ENCODE assay signal across 25 cellular contexts in the genomic region with DNA sequence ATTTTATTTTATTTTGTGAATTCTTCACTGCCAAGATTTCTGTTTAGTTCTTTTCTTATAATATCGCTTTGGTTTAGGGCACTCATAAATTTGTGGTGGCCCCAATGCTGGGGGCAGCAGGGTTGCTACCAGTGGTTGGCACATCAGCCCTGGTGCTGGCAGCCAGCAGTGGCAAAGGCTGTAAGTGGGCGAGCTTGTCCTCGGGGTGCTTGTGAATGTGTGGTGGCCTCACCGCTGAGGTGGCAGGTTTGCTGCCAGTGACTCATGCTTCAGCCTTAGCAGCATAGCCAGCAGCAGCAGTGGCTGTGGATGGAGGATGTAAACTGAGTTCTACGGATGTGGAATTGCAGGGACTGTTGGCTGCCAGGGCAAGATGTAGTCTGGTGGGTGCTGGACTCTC.
"Had no signal": no experiment of that assay in that cellular context is flagged by ENCODE, and none has a peak within 500 bp of the region (broad histone marks: within the 10 kb centered on the region; RNA-seq: fewer than 3 reads in every experiment).

No MANE protein-coding gene starts in this region.

- H3K27ac ChIP-seq: brain microvascular endothelial cell, cardiac muscle cell, PC-9, VCaP had no signal

- H3K27ac Mint-ChIP-seq: activated CD4-positive, alpha-beta memory T cell treated with anti-CD3 and anti-CD28 coated beads, Interleukin-2, amount 10 ng/mL, durations not matched to agents 7 days and 5 days; activated CD4-positive, alpha-beta T cell treated with anti-CD3 and anti-CD28 coated beads, Interleukin-2, amount 10 ng/mL, durations not matched to agents 7 days and 5 days; activated naive CD4-positive, alpha-beta T cell treated with anti-CD3 and anti-CD28 coated beads, Interleukin-2, amount 10 ng/mL, durations not matched to agents 7 days and 5 days; activated naive CD8-positive, alpha-beta T cell treated with anti-CD3 and anti-CD28 coated beads for 36 hours; activated T-cell treated with anti-CD3 and anti-CD28 coated beads, Interleukin-2, amount 50 U/mL, for 72 hours; activated T-helper 2 cell treated with anti-CD3 and anti-CD28 coated beads, Interferon-gamma antibody, Interleukin-2, Interleukin-4, amounts not matched to agents 10 μg/mL and 5 μg/mL and 100 μg/mL, durations not matched to agents 14 hours and 24 hours and 36 hours; T-cell had no signal

- H3K27me3 Mint-ChIP-seq: activated CD4-positive, alpha-beta memory T cell treated with anti-CD3 and anti-CD28 coated beads, Interleukin-2, amount 10 ng/mL, durations not matched to agents 7 days and 5 days; activated naive CD4-positive, alpha-beta T cell treated with anti-CD3 and anti-CD28 coated beads, Interleukin-2, amount 10 ng/mL, durations not matched to agents 7 days and 5 days; activated naive CD8-positive, alpha-beta T cell treated with anti-CD3 and anti-CD28 coated beads for 36 hours; T-cell had no signal

- H3K4me2 ChIP-seq: PC-9 had no signal

- H3K36me3 Mint-ChIP-seq: activated naive CD4-positive, alpha-beta T cell treated with anti-CD3 and anti-CD28 coated beads, Interleukin-2, amount 10 ng/mL, durations not matched to agents 7 days and 5 days; T-cell had no signal

- ATAC-seq: activated T-cell treated with anti-CD3 and anti-CD28 coated beads, Interleukin-2, amount 50 U/mL, for 72 hours; K562; T-cell had no signal

- H3K27me3 ChIP-seq: brain microvascular endothelial cell, cardiac muscle cell had no signal

- H3K36me3 ChIP-seq: brain microvascular endothelial cell, cardiac muscle cell had no signal

- DNase-seq: activated CD4-positive, alpha-beta memory T cell treated with anti-CD3 and anti-CD28 coated beads, Interleukin-2, amount 10 ng/mL, durations not matched to agents 7 days and 5 days; activated CD4-positive, alpha-beta T cell treated with anti-CD3 and anti-CD28 coated beads, Interleukin-2, amount 10 ng/mL, durations not matched to agents 7 days and 5 days; activated CD4-positive, CD25-positive, alpha-beta regulatory T cell; activated gamma-delta T cell treated with Interleukin-2 at 50 U/mL for 16 hours; activated naive CD4-positive, alpha-beta T cell treated with anti-CD3 and anti-CD28 coated beads, Interleukin-2, amount 10 ng/mL, durations not matched to agents 7 days and 5 days; activated naive CD8-positive, alpha-beta T cell treated with anti-CD3 and anti-CD28 coated beads for 36 hours; activated T-cell treated with anti-CD3 and anti-CD28 coated beads for 4 hours; activated T-cell treated with anti-CD3 and anti-CD28 coated beads, Interleukin-2, amount 50 U/mL, for 72 hours; brain microvascular endothelial cell; Karpas-422; NCI-H146; NCI-H187 treated with DMSO at 0.1 percent for 48 hours; NCI-H2081 treated with DMSO at 0.1 percent for 48 hours; NCI-H446; NCI-H524; PC-9; SIG-M5; T-cell; T-helper 2 cell; T1000 had no signal

- H3K4me3 ChIP-seq: cardiac muscle cell, K562, PC-9 had no signal

- H3K4me3 Mint-ChIP-seq: activated CD4-positive, alpha-beta memory T cell treated with anti-CD3 and anti-CD28 coated beads, Interleukin-2, amount 10 ng/mL, durations not matched to agents 7 days and 5 days; activated CD4-positive, alpha-beta T cell treated with anti-CD3 and anti-CD28 coated beads, Interleukin-2, amount 10 ng/mL, durations not matched to agents 7 days and 5 days; activated naive CD4-positive, alpha-beta T cell treated with anti-CD3 and anti-CD28 coated beads, Interleukin-2, amount 10 ng/mL, durations not matched to agents 7 days and 5 days; activated naive CD8-positive, alpha-beta T cell treated with anti-CD3 and anti-CD28 coated beads for 36 hours; activated T-cell treated with anti-CD3 and anti-CD28 coated beads, Interleukin-2, amount 50 U/mL, for 72 hours; T-cell had no signal

- FAIRE-seq: K562, TTC549 had no signal

- H2AFZ ChIP-seq: PC-9 had no signal

- H3K4me1 Mint-ChIP-seq: activated CD4-positive, alpha-beta memory T cell treated with anti-CD3 and anti-CD28 coated beads, Interleukin-2, amount 10 ng/mL, durations not matched to agents 7 days and 5 days; activated naive CD4-positive, alpha-beta T cell treated with anti-CD3 and anti-CD28 coated beads, Interleukin-2, amount 10 ng/mL, durations not matched to agents 7 days and 5 days; activated naive CD8-positive, alpha-beta T cell treated with anti-CD3 and anti-CD28 coated beads for 36 hours had no signal
